ENCODE assay signal across 25 cellular contexts in genomic region chr5:122469520-122469919, GRCh38.
DNase-seq lines count a peak whose midpoint lies in the region; FAIRE-seq and TF ChIP-seq lines count a peak whose summit lies in the region.
"Had no signal": no experiment of that assay in that cellular context is flagged by ENCODE, and none has a peak within 500 bp of the region (broad histone marks: within the 10 kb centered on the region; RNA-seq: fewer than 3 reads in every experiment).

No MANE protein-coding gene starts in this region.

- no peak overlapping the region for H3K4me2 ChIP-seq in mesendoderm (ENCODE audit: low read length)
- H3K4me2 ChIP-seq: A549; BLaER1 treated with 17β-estradiol and CSF1 and Interleukin-3, amounts not matched to agents 10 nM and 100 nM had no signal

- no peaks in the 10 kb centered on the region for H3K9me3 ChIP-seq in duodenal mucosa (ENCODE audit: control insufficient read depth in 1 of 2, low read length in 2 of 2)
- H3K9me3 ChIP-seq: A549; BE2C; BLaER1 treated with 17β-estradiol and CSF1 and Interleukin-3, amounts not matched to agents 10 nM and 100 nM had no signal

- H3K79me1 ChIP-seq in mesendoderm (ENCODE audit: low read length) = no peaks in the 10 kb centered on the region

- no peak for FAIRE-seq in GM19239 (lab: Jason Lieb, UNC)
- FAIRE-seq: A549, D721Med, GM12878 had no signal

- no peak overlapping the region for H3K9ac ChIP-seq in duodenal mucosa (ENCODE audit: low read depth in 1 of 2, low read length in 2 of 2)
- no peak overlapping the region for H3K9ac ChIP-seq in mesendoderm (ENCODE audit: low read length)
- H3K9ac ChIP-seq: BLaER1 treated with 17β-estradiol and CSF1 and Interleukin-3, amounts not matched to agents 10 nM and 100 nM had no signal

- H3K79me2 ChIP-seq in mesendoderm (ENCODE audit: control insufficient read depth, insufficient read depth, low read length) = no peaks in the 10 kb centered on the region

- no CpG with 5 or more reads among the region's 4 CpGs for WGBS in mesendoderm (ENCODE audit: extremely low coverage, insufficient coverage, low lambda C conversion rate)

- H3K4me1 ChIP-seq in duodenal mucosa (ENCODE audit: control insufficient read depth in 1 of 2, insufficient read depth in 2 of 2, low read length in 2 of 2) (peaks cover 16 to 19% of the 10 kb centered on the region in 2 donors), mesendoderm (ENCODE audit: control insufficient read depth, low read depth, low read length) (peaks cover 5% of the 10 kb centered on the region)
- H3K4me1 ChIP-seq: A549, BE2C had no signal

- no peak overlapping the region for H3K4ac ChIP-seq in mesendoderm (ENCODE audit: low read depth, low read length)

- no peak overlapping the region for H2BK5ac ChIP-seq in mesendoderm (ENCODE audit: low read length)

- no peak overlapping the region for H3K23ac ChIP-seq in mesendoderm (ENCODE audit: low read length)

- H3K9me3 Mint-ChIP-seq in nephron (no peaks in the 10 kb centered on the region), type B pancreatic cell (peaks cover 8% of the 10 kb centered on the region)
- H3K9me3 Mint-ChIP-seq: CD4-positive, alpha-beta T cell; CD8-positive, alpha-beta memory T cell had no signal

- no peak overlapping the region for H4K8ac ChIP-seq in mesendoderm (ENCODE audit: low read depth, low read length)

- no peak overlapping the region for H4K5ac ChIP-seq in mesendoderm (ENCODE audit: low read length)

- H3K4me3 Mint-ChIP-seq in nephron (no peak overlapping the region), type B pancreatic cell (peak overlapping the region; percentile 16)
- H3K4me3 Mint-ChIP-seq: CD14-positive monocyte; CD4-positive, alpha-beta T cell; CD8-positive, alpha-beta memory T cell had no signal

- H3K27me3 Mint-ChIP-seq in nephron (ENCODE audit: low read depth) (no peaks in the 10 kb centered on the region), type B pancreatic cell (no peaks in the 10 kb centered on the region)

- H3K36me3 Mint-ChIP-seq in nephron (ENCODE audit: low read depth) (peaks cover 11% of the 10 kb centered on the region), type B pancreatic cell (peaks cover 21% of the 10 kb centered on the region)
- H3K36me3 Mint-ChIP-seq: CD14-positive monocyte; CD8-positive, alpha-beta memory T cell had no signal

- H3K56ac ChIP-seq in mesendoderm (ENCODE audit: low read length) = no peak overlapping the region

- H2BK15ac ChIP-seq in mesendoderm (replicated peaks; ENCODE audit: low read depth) = no peak overlapping the region

- H2BK120ac ChIP-seq in mesendoderm (ENCODE audit: low read depth, low read length) = no peak overlapping the region

- TF ChIP-seq CTCF in nephron (IDR thresholded peaks at IDR 0.05; ENCODE audit: unreplicated experiment in 3 of 3) (no peak), type B pancreatic cell (conservative IDR thresholded peaks at IDR 0.05) (no peak)

- no peak overlapping the region for H2AK5ac ChIP-seq in mesendoderm (ENCODE audit: low read length)

- H3K4me3 ChIP-seq in duodenal mucosa (ENCODE audit: low read depth in 1 of 2, low read length in 2 of 2) = peak overlapping the region; percentile 6 to 45
- no peak overlapping the region for H3K4me3 ChIP-seq in mesendoderm (ENCODE audit: low read length)
- H3K4me3 ChIP-seq: A549; BLaER1 treated with 17β-estradiol and CSF1 and Interleukin-3, amounts not matched to agents 10 nM and 100 nM; GM12878 had no signal

- no peak overlapping the region for H3K27ac ChIP-seq in duodenal mucosa (ENCODE audit: low read depth, low read length)
- H3K27ac ChIP-seq in mesendoderm (ENCODE audit: low read depth, low read length) = no peak overlapping the region
- H3K27ac ChIP-seq: A549; BLaER1 treated with 17β-estradiol and CSF1 and Interleukin-3, amounts not matched to agents 10 nM and 100 nM had no signal

- H3K36me3 ChIP-seq in duodenal mucosa (ENCODE audit: control insufficient read depth in 1 of 2, insufficient read depth in 2 of 2, low read length in 2 of 2) (no peaks in the 10 kb centered on the region), mesendoderm (ENCODE audit: control insufficient read depth, insufficient read depth, low read length) (no peaks in the 10 kb centered on the region)
- H3K36me3 ChIP-seq: BE2C; BLaER1 treated with 17β-estradiol and CSF1 and Interleukin-3, amounts not matched to agents 10 nM and 100 nM had no signal

- DNase-seq in mesendoderm = no peak
- DNase-seq in type B pancreatic cell (ENCODE audit: extremely low spot score, unreplicated experiment) = no peak
- no peak for DNase-seq in activated CD4-positive, alpha-beta T cell treated with anti-CD3 and anti-CD28 coated beads, Interleukin-2, amount 50 U/mL, for 48 hours
- no peak for DNase-seq in HK-2 (ENCODE audit: unreplicated experiment)
- DNase-seq in GM19239 (ENCODE audit: insufficient read length, low spot score) = no peak
- DNase-seq: 8988T; ACHN; AML-193; BE2C; CD4-positive, alpha-beta T cell; CD8-positive, alpha-beta memory T cell; DMS 273 treated with DMSO at 0.1 percent for 48 hours; DMS79; EL; GDM1; GOT3; H7; HCEC 1CT had no signal

- H3K27me3 ChIP-seq in duodenal mucosa (ENCODE audit: control insufficient read depth in 1 of 2, insufficient read depth in 2 of 2, low read length in 2 of 2) = no peaks in the 10 kb centered on the region
- no peaks in the 10 kb centered on the region for H3K27me3 ChIP-seq in mesendoderm (ENCODE audit: insufficient read depth, low read length, poor library complexity)
- H3K27me3 ChIP-seq: BE2C; BLaER1 treated with 17β-estradiol and CSF1 and Interleukin-3, amounts not matched to agents 10 nM and 100 nM had no signal

- H3K4me1 Mint-ChIP-seq in nephron = peaks cover 56% of the 10 kb centered on the region
- H3K4me1 Mint-ChIP-seq in type B pancreatic cell (ENCODE audit: unreplicated experiment) = peaks cover 19% of the 10 kb centered on the region
- H3K4me1 Mint-ChIP-seq: CD8-positive, alpha-beta memory T cell had no signal

- peak overlapping the region; percentile 41 for H3K18ac ChIP-seq in mesendoderm (ENCODE audit: low read length)

- peak overlapping the region; percentile 5 to 36 (median 13) for H3K27ac Mint-ChIP-seq in nephron
- H3K27ac Mint-ChIP-seq in type B pancreatic cell = peak overlapping the region; percentile 2
- H3K27ac Mint-ChIP-seq: CD14-positive monocyte; CD4-positive, alpha-beta T cell; CD8-positive, alpha-beta memory T cell had no signal
